ENCODE assay signal across 8 cellular contexts in the genomic region with DNA sequence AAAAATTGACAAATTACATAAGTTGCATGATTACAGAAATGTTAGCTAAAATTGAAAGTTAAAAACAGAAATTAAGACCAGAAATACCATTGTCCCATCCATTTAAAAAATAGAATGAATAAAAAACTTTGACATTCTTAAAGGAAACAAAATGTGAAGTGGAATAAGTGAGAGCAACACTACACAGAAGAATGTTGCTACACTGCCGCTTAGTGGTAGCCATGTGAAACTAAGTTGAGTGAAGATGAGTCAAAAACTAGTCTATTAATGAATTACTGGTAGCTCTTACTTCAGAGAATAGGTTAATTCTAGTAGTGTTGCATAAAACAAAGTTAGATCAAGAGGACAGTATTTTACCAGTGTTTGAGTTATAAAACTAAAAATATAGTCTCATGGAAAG.
DNase-seq lines count a peak whose midpoint lies in the region; ATAC-seq, FAIRE-seq and TF ChIP-seq lines count a peak whose summit lies in the region.

No MANE protein-coding gene starts in this region.

- no peak for TF ChIP-seq POLR2A in A549 (IDR thresholded peaks at IDR 0.05; ENCODE audit: low read length)

- WGBS in A549 (ENCODE audit: missing lambda C conversion rate) = 0% methylated on average over 1 of the region's 1 CpG

- H3K4me1 ChIP-seq in A549 (no peaks in the 10 kb centered on the region), Panc1 (ENCODE audit: control insufficient read depth, insufficient read depth, low read length) (no peaks in the 10 kb centered on the region), foreskin keratinocyte (no peaks in the 10 kb centered on the region)

- intact Hi-C loops in Panc1 (cut with micrococcal nuclease; ENCODE audit: unreplicated experiment) = loop anchor here (10.0 kb wide), 2 partner anchors 348 to 622 kb away; no protein-coding TSS in a partner anchor

- peak; percentile 46 for FAIRE-seq in A549 (lab: Jason Lieb, UNC)

- no peaks in the 10 kb centered on the region for H3K27me3 ChIP-seq in Panc1 (ENCODE audit: control insufficient read depth, insufficient read depth, low read length)
- H3K27me3 ChIP-seq in foreskin keratinocyte = no peaks in the 10 kb centered on the region

- BruUV-seq in Panc1 (replicated peaks; lab: Mats Ljungman, UMichigan) = no TSS peak

- in situ Hi-C loops in Panc1 (cut with HindIII; ENCODE audit: low pct_unique_long_range_greater_than_20kb, low sequenced_read_pairs) = no loop called here

- peak; percentile 3 to 43 for DNase-seq in A549 (ENCODE audit: low read depth in 1 of 2, low spot score in 1 of 2)
- peak; percentile 7 for DNase-seq in Panc1 (ENCODE audit: low read depth, low spot score)
- DNase-seq in foreskin keratinocyte = peak; percentile 0 to 2
- DNase-seq in coronary artery (ENCODE audit: low spot score) = no peak
- DNase-seq in stimulated activated CD8-positive, alpha-beta memory T cell treated with anti-CD3 and anti-CD28 coated beads, Interleukin-4, amount 100 ng/mL, for 48 hours = no peak

- CTCF ChIA-PET in A549 (lab: Yijun Ruan, JAX) = no interaction called here
- CTCF ChIA-PET in Panc1 (lab: Charles Lee) = no interaction called here

- POLR2A ChIA-PET in A549 (lab: Yijun Ruan, JAX) (no interaction called here), Panc1 (lab: Charles Lee) (no interaction called here)

- H3K4me3 ChIP-seq in A549 = no peak overlapping the region
- no peak overlapping the region for H3K4me3 ChIP-seq in Panc1 (ENCODE audit: low read depth in 2 of 2, low read length in 2 of 2)
- H3K4me3 ChIP-seq in coronary artery = no peak overlapping the region

- no peak overlapping the region for H3K27ac ChIP-seq in A549
- H3K27ac ChIP-seq in Panc1 (ENCODE audit: low read length) = no peak overlapping the region
- H3K27ac ChIP-seq in foreskin keratinocyte = no peak overlapping the region
- H3K27ac ChIP-seq in coronary artery = no peak overlapping the region

- TF ChIP-seq RAD21 in A549 (conservative IDR thresholded peaks at IDR 0.05 in 1 of 2, IDR thresholded peaks at IDR 0.05 in 1 of 2) = peak; percentile 44 to 49; a peak in 4 of 5 replicates

- ATAC-seq in A549 (0 out of 6 replicates have a peak, but pooled peaks of 1 of the 2 experiments have one; percentile 54), HG02970 (IDR thresholded peaks at IDR 0.05; ENCODE audit: low FRiP score, unreplicated experiment) (peak; percentile 78), Panc1 (no peak), foreskin keratinocyte (no peak), GM21528 (IDR thresholded peaks at IDR 0.05; ENCODE audit: low FRiP score, unreplicated experiment) (no peak)

- no peak overlapping the region for H3K4me2 ChIP-seq in A549

- H3K9me3 ChIP-seq in A549 (no peaks in the 10 kb centered on the region), Panc1 (ENCODE audit: control insufficient read depth, insufficient read depth, low read depth, low read length) (no peaks in the 10 kb centered on the region)

- no peak for TF ChIP-seq EP300 in A549 (IDR thresholded peaks at IDR 0.05)

- no peaks in the 10 kb centered on the region for H3K36me3 ChIP-seq in Panc1 (ENCODE audit: control insufficient read depth, insufficient read depth, low read length)

- TF ChIP-seq CTCF in A549 (IDR thresholded peaks at IDR 0.05) (peak; percentile 19; the same call in 1 of the 3 replicates), GM12873 (IDR thresholded peaks at IDR 0.05; ENCODE audit: insufficient read depth, low read depth, low read length, missing control alignments) (peak; percentile 71), Panc1 (IDR thresholded peaks at IDR 0.05) (peak; percentile 68; the same call in 1 of the 2 replicates), foreskin keratinocyte (conservative IDR thresholded peaks at IDR 0.05) (peak; percentile 40), coronary artery (IDR thresholded peaks at IDR 0.05) (no peak)

TF ChIP-seq in A549, 52 proteins besides CTCF, POLR2A, EP300 and RAD21:
- TF ChIP-seq SMC3 (IDR thresholded peaks at IDR 0.05) (peak; percentile 27; the same call in 1 of the 3 replicates), FOSB (CRISPR knock-in tag; IDR thresholded peaks at IDR 0.05) (no peak)

Comparison
In these comparisons a context has a peak if more than half of its experiments do, and no peak if none do; other contexts are left out.
1. DNase-seq: peak in A549 (2 of 2), Panc1 (single experiment) and foreskin keratinocyte (2 of 2); none in coronary artery (single experiment) and stimulated activated CD8-positive, alpha-beta memory T cell treated with anti-CD3 and anti-CD28 coated beads, Interleukin-4, amount 100 ng/mL, for 48 hours (single experiment).